In genomic region chr12:9115731-9116689, GRCh38 we compare ENCODE assay signal across 9 cellular contexts. TPM values are rescaled to one million over a fixed set of nuclear protein-coding genes. Genes with fewer than 3 reads are reported as not detected.
A peak's percentile ranks its signal among the peaks of the same experiment; 100 is the strongest.
DNase-seq lines count a peak whose midpoint lies in the region; ATAC-seq, FAIRE-seq and TF ChIP-seq lines count a peak whose summit lies in the region.
"Had no signal": no experiment of that assay in that cellular context is flagged by ENCODE, and none has a peak within 500 bp of the region (broad histone marks: within the 10 kb centered on the region; RNA-seq: fewer than 3 reads in every experiment).

Gene A2M, minus strand, starts transcription at chr12:9115919. Its CDS starts 70 bp downstream, at chr12:9115849.

- CTCF ChIA-PET in T-cell (lab: Charles Lee): interaction anchor here in 1 of 2 donors (0.9 kb wide), 1 partner anchor 25 kb away, joined by 3 read pairs; no protein-coding TSS in a partner anchor

- H3K9me3 ChIP-seq in muscle layer of colon (ENCODE audit: low read length) (no peaks in the 10 kb centered on the region), thymus (ENCODE audit: control insufficient read depth) (no peaks in the 10 kb centered on the region)

- peak within 1 kb of the TSS; percentile 76 for H3K27ac ChIP-seq in muscle layer of colon (ENCODE audit: low read depth, low read length)
- no peak within 1 kb of the TSS for H3K27ac ChIP-seq in thymus (ENCODE audit: low read depth)

- no peak for FAIRE-seq in D721Med (lab: Jason Lieb, UNC)

- H3K4me1 Mint-ChIP-seq in T-cell: peaks cover 16 to 34% (median 22%) of the 10 kb centered on the region in 3 donors

- POLR2A ChIA-PET in T-cell (lab: Charles Lee): no interaction called here

- no peak for ATAC-seq in T-cell (replicated peaks in 1 of 4)
- ATAC-seq in HG03342 (IDR thresholded peaks at IDR 0.05; ENCODE audit: unreplicated experiment): no peak
- ATAC-seq in HG03442 (IDR thresholded peaks at IDR 0.05; ENCODE audit: unreplicated experiment): no peak
- ATAC-seq: stimulated activated memory B cell treated with anti-CD40 and anti-IgM and Interleukin-4, amounts not matched to agents 10 μg/mL and 1 μg/mL and 100 μg/mL, for 72 hours had no signal

- H3K9me3 Mint-ChIP-seq in T-cell: no peaks in the 10 kb centered on the region
- H3K9me3 Mint-ChIP-seq: stimulated activated memory B cell treated with anti-CD40 and anti-IgM and Interleukin-4, amounts not matched to agents 10 μg/mL and 1 μg/mL and 100 μg/mL, for 72 hours had no signal

- no peak for TF ChIP-seq CTCF in D721Med (IDR thresholded peaks at IDR 0.05; ENCODE audit: insufficient read depth, missing control alignments)

- H3K9ac ChIP-seq in muscle layer of colon (ENCODE audit: low read length): no peak within 1 kb of the TSS

- no peak for DNase-seq in T-cell
- DNase-seq in fibroblast of gingiva (ENCODE audit: low read depth): peak; percentile 10
- no peak for DNase-seq in D721Med (ENCODE audit: insufficient read length, low spot score)
- no peak for DNase-seq in H7

- 78% methylated on average over 10 of the region's 10 CpGs for WGBS in thymus

- H3K4me3 ChIP-seq in muscle layer of colon (ENCODE audit: low read depth in 1 of 2, low read length in 2 of 2) (peak within 1 kb of the TSS; percentile 8 to 38), thymus (ENCODE audit: low read length) (no peak within 1 kb of the TSS), H7 (ENCODE audit: insufficient read depth, low read depth, low read length) (no peak within 1 kb of the TSS)

- peak within 1 kb of the TSS; percentile 58 to 71 for H3K27ac Mint-ChIP-seq in T-cell
- H3K27ac Mint-ChIP-seq: stimulated activated memory B cell treated with anti-CD40 and anti-IgM and Interleukin-4, amounts not matched to agents 10 μg/mL and 1 μg/mL and 100 μg/mL, for 72 hours had no signal

- H3K27me3 Mint-ChIP-seq in T-cell: peaks cover 0 to 3% of the 10 kb centered on the region in 2 donors

- H3K36me3 Mint-ChIP-seq in T-cell: peaks cover 34% of the 10 kb centered on the region
- H3K36me3 Mint-ChIP-seq: stimulated activated memory B cell treated with anti-CD40 and anti-IgM and Interleukin-4, amounts not matched to agents 10 μg/mL and 1 μg/mL and 100 μg/mL, for 72 hours had no signal

- H3K27me3 ChIP-seq in muscle layer of colon (ENCODE audit: control insufficient read depth in 1 of 2, insufficient read depth in 2 of 2, low read length in 2 of 2) (no peaks in the 10 kb centered on the region), thymus (ENCODE audit: control insufficient read depth, insufficient read depth) (no peaks in the 10 kb centered on the region), H7 (ENCODE audit: control insufficient read depth, insufficient read depth, low read length) (no peaks in the 10 kb centered on the region)

- peaks cover 14% of the 10 kb centered on the region for H3K36me3 ChIP-seq in muscle layer of colon (ENCODE audit: insufficient read depth, low read length)
- no peaks in the 10 kb centered on the region for H3K36me3 ChIP-seq in thymus (ENCODE audit: control insufficient read depth, insufficient read depth)
- H3K36me3 ChIP-seq in H7 (replicated peaks; ENCODE audit: control insufficient read depth, insufficient read depth, low read length): no peaks in the 10 kb centered on the region

- no peak within 1 kb of the TSS for H3K4me3 Mint-ChIP-seq in T-cell
- H3K4me3 Mint-ChIP-seq: stimulated activated memory B cell treated with anti-CD40 and anti-IgM and Interleukin-4, amounts not matched to agents 10 μg/mL and 1 μg/mL and 100 μg/mL, for 72 hours had no signal

- H3K4me1 ChIP-seq in muscle layer of colon (ENCODE audit: insufficient read depth, low read length): peaks cover 12% of the 10 kb centered on the region
- H3K4me1 ChIP-seq in thymus (ENCODE audit: control insufficient read depth, insufficient read depth, low read length): no peaks in the 10 kb centered on the region

RNA-seq across cellular contexts. Expression of gene A2M, which starts in this region (rescaled TPM):
- 1 to 10 TPM in 3 of 5 donors, not detected in 2; 3.9 to 6.5 (median 4.9) TPM for total RNA-seq in T-cell
- 47.6 TPM for polyA plus RNA-seq in thymus
- total RNA-seq in H7 (2014; rRNA removed; shearing (Covaris generic)): 0.37 TPM in 1 of 2 replicates, not detected in the other

Comparison
In these comparisons a context has a peak if more than half of its experiments do, and no peak if none do; other contexts are left out.
1. H3K4me3 ChIP-seq: peak in muscle layer of colon (2 of 2); none in thymus (single experiment) and H7 (single experiment).